8 cellular contexts compared by ENCODE assay signal in genomic region chr2:127810637-127811396, GRCh38. TPM values are rescaled to one million over a fixed set of nuclear protein-coding genes. Genes with fewer than 3 reads are reported as not detected.
DNase-seq lines count a peak whose midpoint lies in the region; ATAC-seq and TF ChIP-seq lines count a peak whose summit lies in the region.

Gene WDR33 (minus strand): TSS chr2:127811171. CDS start chr2:127770981, 40,190 bp downstream.

- H3K27me3 Mint-ChIP-seq in T-helper 17 cell: peaks cover 6% of the 10 kb centered on the region

- H3K27ac ChIP-seq in right cardiac atrium (ENCODE audit: low read length): peak within 1 kb of the TSS; percentile 90
- H3K27ac ChIP-seq in rectal smooth muscle tissue (ENCODE audit: low read depth, low read length): peak within 1 kb of the TSS; percentile 93
- peak within 1 kb of the TSS in 1 of 2 donors; percentile 48 for H3K27ac ChIP-seq in aorta (ENCODE audit: low read depth in 1 of 2, low read length in 2 of 2)

- no peaks in the 10 kb centered on the region for H3K9me3 ChIP-seq in T-helper 17 cell (ENCODE audit: control insufficient read depth, low read length, poor library complexity, severe bottlenecking)
- no peaks in the 10 kb centered on the region for H3K9me3 ChIP-seq in right cardiac atrium (ENCODE audit: control insufficient read depth, low read length)
- H3K9me3 ChIP-seq in aorta (ENCODE audit: control insufficient read depth, low read length): no peaks in the 10 kb centered on the region

- H3K4me3 ChIP-seq in right cardiac atrium (ENCODE audit: low read length): peak within 1 kb of the TSS; percentile 84
- peak within 1 kb of the TSS; percentile 79 for H3K4me3 ChIP-seq in rectal smooth muscle tissue (ENCODE audit: low read length)
- peak within 1 kb of the TSS; percentile 67 to 79 for H3K4me3 ChIP-seq in aorta (ENCODE audit: low read length in 2 of 2)

- H3K9ac ChIP-seq in rectal smooth muscle tissue (ENCODE audit: low read length): peak within 1 kb of the TSS; percentile 66

- intact Hi-C loops in right cardiac atrium (cut with DNase I): no loop called here
- intact Hi-C loops in aorta (cut with DNase I): no loop called here

- peaks cover 2% of the 10 kb centered on the region for H3K4me1 ChIP-seq in right cardiac atrium (ENCODE audit: control insufficient read depth, insufficient read depth, low read length)
- no peaks in the 10 kb centered on the region for H3K4me1 ChIP-seq in rectal smooth muscle tissue (ENCODE audit: control insufficient read depth, insufficient read depth, low read length)
- H3K4me1 ChIP-seq in aorta (ENCODE audit: control insufficient read depth in 1 of 2, insufficient read depth in 2 of 2, low read length in 2 of 2): no peaks in the 10 kb centered on the region

- peak within 1 kb of the TSS; percentile 100 for H3K27ac Mint-ChIP-seq in T-helper 17 cell

- peak; percentile 92 for DNase-seq in NCI-H1694 treated with DMSO at 0.1 percent for 48 hours (lab: John Stamatoyannopoulos, UW)
- peak; percentile 86 to 90 (median 87) for DNase-seq in T-helper 17 cell
- DNase-seq in amygdala (lab: John Stamatoyannopoulos, UW): peak; percentile 19 to 88 (median 72)
- peak; percentile 91 to 96 (median 95) for DNase-seq in right cardiac atrium
- peak; percentile 93 to 95 for DNase-seq in aorta

- peaks cover 38% of the 10 kb centered on the region for H3K4me1 Mint-ChIP-seq in T-helper 17 cell

- H3K36me3 ChIP-seq in rectal smooth muscle tissue (ENCODE audit: control insufficient read depth, insufficient read depth, low read length) (no peaks in the 10 kb centered on the region), aorta (ENCODE audit: control insufficient read depth in 1 of 2, insufficient read depth in 2 of 2, low read length in 1 of 2) (no peaks in the 10 kb centered on the region)

- H3K4me3 Mint-ChIP-seq in T-helper 17 cell: peak within 1 kb of the TSS; percentile 99

- peak; percentile 86 for TF ChIP-seq POLR2A in GM15510 (IDR thresholded peaks at IDR 0.05; ENCODE audit: borderline replicate concordance, extremely low read depth, insufficient read length)

- ATAC-seq in HG02885 (IDR thresholded peaks at IDR 0.05; ENCODE audit: poor library complexity, unreplicated experiment) (peak; percentile 98), T-helper 17 cell (peak; percentile 95), right cardiac atrium (peak; percentile 99), aorta (ENCODE audit: low FRiP score) (peak; percentile 97)

- no peaks in the 10 kb centered on the region for H3K27me3 ChIP-seq in right cardiac atrium (ENCODE audit: control insufficient read depth, insufficient read depth)
- H3K27me3 ChIP-seq in rectal smooth muscle tissue (ENCODE audit: control insufficient read depth, insufficient read depth, low read length): no peaks in the 10 kb centered on the region
- H3K27me3 ChIP-seq in aorta (ENCODE audit: control insufficient read depth in 1 of 2, insufficient read depth in 2 of 2, low read length in 1 of 2): no peaks in the 10 kb centered on the region

- under 1% methylated on average over 61 of the region's 61 CpGs for WGBS in right cardiac atrium
- 0 to 1% methylated on average over 61 of the region's 61 CpGs for WGBS in aorta, 2 donors

- H3K36me3 Mint-ChIP-seq in T-helper 17 cell (ENCODE audit: low read depth): peaks cover 9% of the 10 kb centered on the region

RNA-seq across cellular contexts. Expression of gene WDR33, which starts in this region (rescaled TPM):
- total RNA-seq in T-helper 17 cell (10 to 100 TPM; 55.2 to 61.8 TPM), right cardiac atrium (10 to 100 TPM; 36.7 to 45.7 (median 41.4) TPM), aorta (10 to 100 TPM; 47.2 to 55.1 TPM)
- polyA plus RNA-seq in right cardiac atrium (12.7 TPM), aorta (10 to 100 TPM in 1 of 2 donors, 1 to 10 TPM in 1; 8.1 to 11.9 TPM)
